In genomic region chr14:49766839-49767238, GRCh38 we compare ENCODE assay signal across 8 cellular contexts.
DNase-seq lines count a peak whose midpoint lies in the region; ATAC-seq and TF ChIP-seq lines count a peak whose summit lies in the region.

No MANE protein-coding gene starts in this region.

- TF ChIP-seq CTCF in DND-41 (IDR thresholded peaks at IDR 0.05; ENCODE audit: borderline replicate concordance, extremely low read depth, low read length, poor library complexity, severe bottlenecking) (no peak), nephron (IDR thresholded peaks at IDR 0.05; ENCODE audit: unreplicated experiment in 3 of 3) (no peak)

- H3K79me2 ChIP-seq in DND-41 (ENCODE audit: insufficient read depth, low read length), result peaks cover 38% of the 10 kb centered on the region

- peaks cover 7% of the 10 kb centered on the region; the same call in 1 of the 2 replicates for H4K20me1 ChIP-seq in DND-41 (ENCODE audit: insufficient read depth, low read length)

- H3K9me3 ChIP-seq in DND-41 (ENCODE audit: insufficient read depth, low read length, severe bottlenecking) (no peaks in the 10 kb centered on the region), duodenal mucosa (ENCODE audit: control insufficient read depth in 1 of 2, low read length in 2 of 2) (no peaks in the 10 kb centered on the region)

- H2AFZ ChIP-seq in DND-41 (ENCODE audit: low read depth, low read length), result peak overlapping the region; percentile 79

- H3K4me1 ChIP-seq in DND-41 (ENCODE audit: insufficient read depth, low read length), result peaks cover 35% of the 10 kb centered on the region
- peaks cover 16 to 32% of the 10 kb centered on the region in 2 donors for H3K4me1 ChIP-seq in duodenal mucosa (ENCODE audit: control insufficient read depth in 1 of 2, insufficient read depth in 2 of 2, low read length in 2 of 2)

- H3K36me3 ChIP-seq in DND-41 (ENCODE audit: insufficient read depth, low read length) (peaks cover 6% of the 10 kb centered on the region), duodenal mucosa (ENCODE audit: control insufficient read depth in 1 of 2, insufficient read depth in 2 of 2, low read length in 2 of 2) (no peaks in the 10 kb centered on the region)

- peak overlapping the region; percentile 89 for H3K4me2 ChIP-seq in DND-41 (ENCODE audit: insufficient read depth, low read length)

- no peaks in the 10 kb centered on the region for H3K9me3 Mint-ChIP-seq in nephron

- DNase-seq in DND-41 (no peak), NCI-H82 treated with DMSO at 0.1 percent for 48 hours (lab: John Stamatoyannopoulos, UW; ENCODE audit: unreplicated experiment) (peak; percentile 83)
- DNase-seq in stimulated activated CD4-positive, alpha-beta T cell treated with anti-CD3 and anti-CD28 coated beads, Interleukin-4, amount 100 ng/mL, for 4 hours, result no peak

- ATAC-seq in DND-41 (ENCODE audit: insufficient read depth, low read depth), result no peak
- ATAC-seq in GM19023 (IDR thresholded peaks at IDR 0.05; ENCODE audit: unreplicated experiment), result no peak
- no peak for ATAC-seq in GM18868 (IDR thresholded peaks at IDR 0.05; ENCODE audit: unreplicated experiment)
- ATAC-seq in HG02571 (IDR thresholded peaks at IDR 0.05; ENCODE audit: unreplicated experiment), result no peak

- H3K9ac ChIP-seq in DND-41 (ENCODE audit: low read depth, low read length) (peak overlapping the region; percentile 100), duodenal mucosa (ENCODE audit: low read depth in 1 of 2, low read length in 2 of 2) (peak overlapping the region; percentile 80 to 100)

- H3K27me3 Mint-ChIP-seq in nephron (ENCODE audit: low read depth), result no peaks in the 10 kb centered on the region

- H3K27me3 ChIP-seq in DND-41 (ENCODE audit: insufficient read depth, low read length, poor library complexity), result no peaks in the 10 kb centered on the region
- no peaks in the 10 kb centered on the region for H3K27me3 ChIP-seq in duodenal mucosa (ENCODE audit: control insufficient read depth in 1 of 2, insufficient read depth in 2 of 2, low read length in 2 of 2)

- peaks cover 7% of the 10 kb centered on the region for H3K36me3 Mint-ChIP-seq in nephron (ENCODE audit: low read depth)

- H3K4me3 ChIP-seq in DND-41 (ENCODE audit: low read depth in 1 of 2, low read length in 2 of 2) (peak overlapping the region; percentile 69 to 100; a peak in 3 of 4 replicates), duodenal mucosa (ENCODE audit: low read depth in 1 of 2, low read length in 2 of 2) (peak overlapping the region; percentile 76 to 80)

- H3K27ac ChIP-seq in DND-41 (ENCODE audit: low read length) (peak overlapping the region; percentile 97), duodenal mucosa (ENCODE audit: low read depth, low read length) (peak overlapping the region; percentile 100)

- peak overlapping the region; percentile 97 to 100 (median 99) for H3K27ac Mint-ChIP-seq in nephron

- peak overlapping the region; percentile 84 to 99 (median 96) for H3K4me3 Mint-ChIP-seq in nephron

- H3K4me1 Mint-ChIP-seq in nephron, result peaks cover 33% of the 10 kb centered on the region
